ENCODE assay signal across 9 cellular contexts in genomic region chr19:1105873-1106840, GRCh38. TPM values are rescaled to one million over a fixed set of nuclear protein-coding genes. Genes with fewer than 3 reads are reported as not detected.
DNase-seq lines count a peak whose midpoint lies in the region; ATAC-seq and TF ChIP-seq lines count a peak whose summit lies in the region.
"Had no signal": no experiment of that assay in that cellular context is flagged by ENCODE, and none has a peak within 500 bp of the region (broad histone marks: within the 10 kb centered on the region; RNA-seq: fewer than 3 reads in every experiment).

No MANE protein-coding gene starts in this region.

- peak overlapping the region; percentile 65 to 82 (median 75) for H3K4me3 Mint-ChIP-seq in brain
- H3K4me3 Mint-ChIP-seq in nephron: peak overlapping the region; percentile 76 to 84 (median 79)

- H3K36me3 Mint-ChIP-seq in brain: no peaks in the 10 kb centered on the region
- H3K36me3 Mint-ChIP-seq in nephron (ENCODE audit: low read depth): no peaks in the 10 kb centered on the region

- DNase-seq in AG10803 (ENCODE audit: low read depth) (peak; percentile 24), HL-60 (ENCODE audit: low read depth in 1 of 2, low spot score in 1 of 2) (no peak), HUDEP-2 (lab: John Stamatoyannopoulos, UW; ENCODE audit: unreplicated experiment in 76 of 76) (no peak), NOMO-1 treated with DMSO at 0.1 percent for 48 hours (lab: John Stamatoyannopoulos, UW; ENCODE audit: unreplicated experiment) (no peak), T-helper 9 cell (no peak)
- DNase-seq: NCI-H524 treated with DMSO at 0.1 percent for 48 hours had no signal

- ATAC-seq in GM21528 (IDR thresholded peaks at IDR 0.05; ENCODE audit: low FRiP score, unreplicated experiment): no peak

- no peaks in the 10 kb centered on the region for H3K27me3 ChIP-seq in HL-60 (ENCODE audit: insufficient read depth, poor library complexity, severe bottlenecking)

- H3K27ac ChIP-seq in HL-60 (replicated peaks): 0 out of 2 replicates have a peak overlapping the region, but pooled peaks have one; percentile 16

- TF ChIP-seq CTCF in AG10803 (conservative IDR thresholded peaks at IDR 0.05; ENCODE audit: low read length) (0 out of 2 replicates have a peak, but pooled peaks have one; percentile 11), HL-60 (IDR thresholded peaks at IDR 0.05; ENCODE audit: insufficient read depth, low read length) (no peak), brain (conservative IDR thresholded peaks at IDR 0.05) (no peak), nephron (IDR thresholded peaks at IDR 0.05; ENCODE audit: unreplicated experiment in 3 of 3) (no peak)

- no peaks in the 10 kb centered on the region for H3K27me3 Mint-ChIP-seq in brain
- H3K27me3 Mint-ChIP-seq in nephron (ENCODE audit: low read depth): no peaks in the 10 kb centered on the region

- H3K27ac Mint-ChIP-seq in brain: peak overlapping the region in 2 of 5 experiments; percentile 41 to 81
- peak overlapping the region in 1 of 3 experiments; percentile 41 for H3K27ac Mint-ChIP-seq in nephron

- H3K4me3 ChIP-seq in AG10803 (ENCODE audit: low read length): peak overlapping the region; percentile 77
- no peak overlapping the region for H3K4me3 ChIP-seq in HL-60 (replicated peaks; ENCODE audit: insufficient read depth, low read length)

- H3K4me1 Mint-ChIP-seq in brain: peaks cover 37% of the 10 kb centered on the region
- H3K4me1 Mint-ChIP-seq in nephron: peaks cover 10% of the 10 kb centered on the region

- no peaks in the 10 kb centered on the region for H3K9me3 Mint-ChIP-seq in brain
- no peaks in the 10 kb centered on the region for H3K9me3 Mint-ChIP-seq in nephron

RNA-seq across cellular contexts. Expression of gene GPX4, which starts 2.4 kb away (rescaled TPM):
- polyA plus RNA-seq in brain (ENCODE audit: insufficient read depth, low read depth, low replicate concordance): 1,257 TPM

RNA-seq across cellular contexts. Expression of gene POLR2E, which starts 11.0 kb away (rescaled TPM):
- 401 TPM for polyA plus RNA-seq in brain (ENCODE audit: insufficient read depth, low read depth, low replicate concordance)

RNA-seq across cellular contexts. Expression of gene ARHGAP45, which starts 39.2 kb away (rescaled TPM):
- polyA plus RNA-seq in brain (ENCODE audit: insufficient read depth, low read depth, low replicate concordance): 3.8 TPM
